ENCODE assay signal across 8 cellular contexts in the genomic region with DNA sequence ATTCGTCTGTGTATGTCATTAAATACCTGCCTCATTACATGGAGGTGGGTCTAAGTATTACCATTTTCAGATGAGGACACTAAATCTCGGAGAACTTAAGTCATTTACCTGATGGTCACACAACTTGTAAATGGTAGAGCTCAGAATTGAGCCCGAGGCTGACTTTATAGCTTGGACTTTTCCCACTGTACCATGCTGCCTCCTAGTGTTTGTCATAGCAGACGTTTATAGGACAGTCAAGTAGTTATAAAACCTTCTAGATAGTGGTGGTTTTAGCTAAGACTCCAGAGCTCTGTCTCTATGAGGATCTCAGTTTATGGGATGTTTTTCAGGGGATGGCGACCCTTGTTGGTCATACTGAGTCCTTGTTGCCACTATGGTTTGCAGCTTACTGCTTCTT.
DNase-seq lines count a peak whose midpoint lies in the region; ATAC-seq and TF ChIP-seq lines count a peak whose summit lies in the region.
"Not testable (repeated sequence)": the region's sequence is repeated elsewhere in the genome, so short reads cannot be mapped to it uniquely, and the experiment has no call there.

No MANE protein-coding gene starts in this region.

- not testable (repeated sequence) for TF ChIP-seq EP300 in Ishikawa (IDR thresholded peaks at IDR 0.05; ENCODE audit: borderline replicate concordance)

- H3K4me1 Mint-ChIP-seq in activated T-helper 1 cell treated with anti-CD3 and anti-CD28 coated beads, Interleukin-12 subunit alpha, Interleukin-12 subunit beta, Interleukin-2, Interleukin-4 antibody, amounts not matched to agents 30 ng/mL and 10 ng/mL and 1 ng/mL, durations not matched to agents 14 hours and 24 hours and 36 hours (ENCODE audit: low read depth): not testable (repeated sequence)

- peak; percentile 73 for ATAC-seq in GM19463 (IDR thresholded peaks at IDR 0.05; ENCODE audit: unreplicated experiment)
- ATAC-seq in upper lobe of right lung: peak; percentile 74

- H3K27ac ChIP-seq in upper lobe of right lung: not testable (repeated sequence)

- peak; percentile 8 for DNase-seq in DMS53 treated with DMSO at 0.1 percent for 48 hours (lab: John Stamatoyannopoulos, UW; ENCODE audit: unreplicated experiment)
- DNase-seq in NOMO-1 treated with DMSO at 0.1 percent for 48 hours (lab: John Stamatoyannopoulos, UW; ENCODE audit: unreplicated experiment): peak; percentile 18
- DNase-seq in activated T-helper 1 cell treated with anti-CD3 and anti-CD28 coated beads, Interleukin-12 subunit alpha, Interleukin-12 subunit beta, Interleukin-2, Interleukin-4 antibody, amounts not matched to agents 30 ng/mL and 10 ng/mL and 1 ng/mL, durations not matched to agents 14 hours and 24 hours and 36 hours (ENCODE audit: low spot score): peak; percentile 4
- peak; percentile 56 for DNase-seq in fibroblast of mammary gland (ENCODE audit: low read depth)
- DNase-seq in medulla oblongata (ENCODE audit: extremely low spot score): peak; percentile 75
- DNase-seq in upper lobe of right lung: not testable (repeated sequence)

- TF ChIP-seq CTCF in fibroblast of mammary gland (conservative IDR thresholded peaks at IDR 0.05; ENCODE audit: control insufficient read depth, insufficient read depth, low read depth, low read length): peak; percentile 44
- TF ChIP-seq CTCF in upper lobe of right lung (IDR thresholded peaks at IDR 0.05): peak; percentile 34

- H3K9me3 ChIP-seq in upper lobe of right lung: not testable (repeated sequence)

- TF ChIP-seq RAD21 in Ishikawa (IDR thresholded peaks at IDR 0.05; ENCODE audit: low read depth): peak; percentile 44

- H3K27ac Mint-ChIP-seq in activated T-helper 1 cell treated with anti-CD3 and anti-CD28 coated beads, Interleukin-12 subunit alpha, Interleukin-12 subunit beta, Interleukin-2, Interleukin-4 antibody, amounts not matched to agents 30 ng/mL and 10 ng/mL and 1 ng/mL, durations not matched to agents 14 hours and 24 hours and 36 hours: not testable (repeated sequence)

- H3K36me3 Mint-ChIP-seq in activated T-helper 1 cell treated with anti-CD3 and anti-CD28 coated beads, Interleukin-12 subunit alpha, Interleukin-12 subunit beta, Interleukin-2, Interleukin-4 antibody, amounts not matched to agents 30 ng/mL and 10 ng/mL and 1 ng/mL, durations not matched to agents 14 hours and 24 hours and 36 hours (ENCODE audit: low read depth): peaks cover 27% of the 10 kb centered on the region

- H3K4me3 ChIP-seq in fibroblast of mammary gland (ENCODE audit: control insufficient read depth, low read depth, low read length); upper lobe of right lung: not testable (repeated sequence)

- peaks cover 54% of the 10 kb centered on the region for H3K36me3 ChIP-seq in upper lobe of right lung

- H3K4me1 ChIP-seq in upper lobe of right lung: not testable (repeated sequence)

- H3K27me3 Mint-ChIP-seq in activated T-helper 1 cell treated with anti-CD3 and anti-CD28 coated beads, Interleukin-12 subunit alpha, Interleukin-12 subunit beta, Interleukin-2, Interleukin-4 antibody, amounts not matched to agents 30 ng/mL and 10 ng/mL and 1 ng/mL, durations not matched to agents 14 hours and 24 hours and 36 hours (ENCODE audit: insufficient read depth): not testable (repeated sequence)

- intact Hi-C loops in activated T-helper 1 cell treated with anti-CD3 and anti-CD28 coated beads, Interleukin-12 subunit alpha, Interleukin-12 subunit beta, Interleukin-2, Interleukin-4 antibody, amounts not matched to agents 30 ng/mL and 10 ng/mL and 1 ng/mL, durations not matched to agents 14 hours and 24 hours and 36 hours (cut with micrococcal nuclease); upper lobe of right lung (cut with DNase I): not testable (repeated sequence)

- H3K4me3 Mint-ChIP-seq in activated T-helper 1 cell treated with anti-CD3 and anti-CD28 coated beads, Interleukin-12 subunit alpha, Interleukin-12 subunit beta, Interleukin-2, Interleukin-4 antibody, amounts not matched to agents 30 ng/mL and 10 ng/mL and 1 ng/mL, durations not matched to agents 14 hours and 24 hours and 36 hours: not testable (repeated sequence)

- not testable (repeated sequence) for H3K9me3 Mint-ChIP-seq in activated T-helper 1 cell treated with anti-CD3 and anti-CD28 coated beads, Interleukin-12 subunit alpha, Interleukin-12 subunit beta, Interleukin-2, Interleukin-4 antibody, amounts not matched to agents 30 ng/mL and 10 ng/mL and 1 ng/mL, durations not matched to agents 14 hours and 24 hours and 36 hours

- not testable (repeated sequence) for H3K27me3 ChIP-seq in upper lobe of right lung
